ENCODE assay signal across 22 cellular contexts in genomic region chr9:69474821-69475220, GRCh38.
A peak's percentile ranks its signal among the peaks of the same experiment; 100 is the strongest.
DNase-seq lines count a peak whose midpoint lies in the region; ATAC-seq and TF ChIP-seq lines count a peak whose summit lies in the region.
"Had no signal": no experiment of that assay in that cellular context is flagged by ENCODE, and none has a peak within 500 bp of the region (broad histone marks: within the 10 kb centered on the region; RNA-seq: fewer than 3 reads in every experiment).

No MANE protein-coding gene starts in this region.

- no peak overlapping the region for H3K4me3 ChIP-seq in KMS-11 (IDR thresholded peaks at IDR 0.05; ENCODE audit: insufficient read depth, low read depth, low read length)
- no peak overlapping the region for H3K4me3 ChIP-seq in psoas muscle
- H3K4me3 ChIP-seq: sigmoid colon, SJSA1, thoracic aorta had no signal

- peak overlapping the region; percentile 78 for H3K4me2 ChIP-seq in KMS-11

- WGBS in psoas muscle, 3 donors = 87 to 90% (median 90%) methylated on average over 4 of the region's 4 CpGs

- no peaks in the 10 kb centered on the region for H4K20me1 ChIP-seq in KMS-11 (ENCODE audit: insufficient read depth)

- H3K27ac Mint-ChIP-seq in activated naive CD4-positive, alpha-beta T cell treated with anti-CD3 and anti-CD28 coated beads, Interleukin-2, amount 50 U/mL, for 24 hours = peak overlapping the region; percentile 65
- no peak overlapping the region for H3K27ac Mint-ChIP-seq in activated naive CD4-positive, alpha-beta T cell treated with anti-CD3 and anti-CD28 coated beads, Interleukin-2, amount 10 ng/mL, durations not matched to agents 7 days and 5 days
- peak overlapping the region; percentile 93 for H3K27ac Mint-ChIP-seq in activated T-helper 1 cell treated with anti-CD3 and anti-CD28 coated beads, Interleukin-12 subunit alpha, Interleukin-12 subunit beta, Interleukin-2, Interleukin-4 antibody, amounts not matched to agents 30 ng/mL and 10 ng/mL and 1 ng/mL, durations not matched to agents 14 hours and 24 hours and 36 hours
- H3K27ac Mint-ChIP-seq: memory B cell, progenitor cell of endocrine pancreas had no signal

- peaks cover 1% of the 10 kb centered on the region for H3K27me3 Mint-ChIP-seq in activated naive CD4-positive, alpha-beta T cell treated with anti-CD3 and anti-CD28 coated beads, Interleukin-2, amount 50 U/mL, for 24 hours
- H3K27me3 Mint-ChIP-seq in activated naive CD4-positive, alpha-beta T cell treated with anti-CD3 and anti-CD28 coated beads, Interleukin-2, amount 10 ng/mL, durations not matched to agents 7 days and 5 days = no peaks in the 10 kb centered on the region
- H3K27me3 Mint-ChIP-seq in activated T-helper 1 cell treated with anti-CD3 and anti-CD28 coated beads, Interleukin-12 subunit alpha, Interleukin-12 subunit beta, Interleukin-2, Interleukin-4 antibody, amounts not matched to agents 30 ng/mL and 10 ng/mL and 1 ng/mL, durations not matched to agents 14 hours and 24 hours and 36 hours (ENCODE audit: insufficient read depth) = no peaks in the 10 kb centered on the region
- H3K27me3 Mint-ChIP-seq: brain, progenitor cell of endocrine pancreas had no signal

- peaks cover 33% of the 10 kb centered on the region for H3K4me1 Mint-ChIP-seq in activated naive CD4-positive, alpha-beta T cell treated with anti-CD3 and anti-CD28 coated beads, Interleukin-2, amount 50 U/mL, for 24 hours
- H3K4me1 Mint-ChIP-seq in activated naive CD4-positive, alpha-beta T cell treated with anti-CD3 and anti-CD28 coated beads, Interleukin-2, amount 10 ng/mL, durations not matched to agents 7 days and 5 days = peaks cover 17% of the 10 kb centered on the region
- H3K4me1 Mint-ChIP-seq in activated T-helper 1 cell treated with anti-CD3 and anti-CD28 coated beads, Interleukin-12 subunit alpha, Interleukin-12 subunit beta, Interleukin-2, Interleukin-4 antibody, amounts not matched to agents 30 ng/mL and 10 ng/mL and 1 ng/mL, durations not matched to agents 14 hours and 24 hours and 36 hours (ENCODE audit: low read depth) = peaks cover 38% of the 10 kb centered on the region
- H3K4me1 Mint-ChIP-seq: memory B cell had no signal

- no peaks in the 10 kb centered on the region for H3K36me3 Mint-ChIP-seq in activated naive CD4-positive, alpha-beta T cell treated with anti-CD3 and anti-CD28 coated beads, Interleukin-2, amount 50 U/mL, for 24 hours
- no peaks in the 10 kb centered on the region for H3K36me3 Mint-ChIP-seq in activated naive CD4-positive, alpha-beta T cell treated with anti-CD3 and anti-CD28 coated beads, Interleukin-2, amount 10 ng/mL, durations not matched to agents 7 days and 5 days
- H3K36me3 Mint-ChIP-seq in activated T-helper 1 cell treated with anti-CD3 and anti-CD28 coated beads, Interleukin-12 subunit alpha, Interleukin-12 subunit beta, Interleukin-2, Interleukin-4 antibody, amounts not matched to agents 30 ng/mL and 10 ng/mL and 1 ng/mL, durations not matched to agents 14 hours and 24 hours and 36 hours (ENCODE audit: low read depth) = peaks cover 7% of the 10 kb centered on the region
- H3K36me3 Mint-ChIP-seq: memory B cell had no signal

- H3K36me3 ChIP-seq in KMS-11 (ENCODE audit: insufficient read depth) = no peaks in the 10 kb centered on the region
- no peaks in the 10 kb centered on the region for H3K36me3 ChIP-seq in psoas muscle (ENCODE audit: insufficient read depth in 1 of 2, low read depth in 1 of 2)
- H3K36me3 ChIP-seq: sigmoid colon, SJSA1, thoracic aorta had no signal

- peak overlapping the region; percentile 86 for H2AFZ ChIP-seq in KMS-11 (ENCODE audit: low read depth)

- no peak for TF ChIP-seq CTCF in KMS-11 (conservative IDR thresholded peaks at IDR 0.05; ENCODE audit: low read depth, low read length)
- no peak for TF ChIP-seq CTCF in psoas muscle (IDR thresholded peaks at IDR 0.05)

- H3K9me3 ChIP-seq in psoas muscle = no peaks in the 10 kb centered on the region
- H3K9me3 ChIP-seq: sigmoid colon, SJSA1, thoracic aorta had no signal

- peaks cover 57% of the 10 kb centered on the region for H3K4me1 ChIP-seq in KMS-11 (ENCODE audit: low read depth, poor library complexity, severe bottlenecking)
- no peaks in the 10 kb centered on the region for H3K4me1 ChIP-seq in psoas muscle
- H3K4me1 ChIP-seq: SJSA1 had no signal

- DNase-seq in activated naive CD4-positive, alpha-beta T cell treated with anti-CD3 and anti-CD28 coated beads, Interleukin-2, amount 10 ng/mL, durations not matched to agents 7 days and 5 days = no peak
- no peak for DNase-seq in activated T-helper 1 cell treated with anti-CD3 and anti-CD28 coated beads, Interleukin-12 subunit alpha, Interleukin-12 subunit beta, Interleukin-2, Interleukin-4 antibody, amounts not matched to agents 30 ng/mL and 10 ng/mL and 1 ng/mL, durations not matched to agents 14 hours and 24 hours and 36 hours (ENCODE audit: low spot score)
- no peak for DNase-seq in stimulated activated naive CD8-positive, alpha-beta T cell treated with anti-CD3 and anti-CD28 coated beads, Interleukin-15, Interleukin-2, amounts not matched to agents 100 U/mL and 50 U/mL, for 24 hours
- DNase-seq in AG08396 (ENCODE audit: low spot score) (no peak), psoas muscle (no peak)
- DNase-seq: activated CD4-positive, CD25-positive, alpha-beta regulatory T cell treated with anti-CD3 and anti-CD28 coated beads, Interleukin-2, amount 50 U/mL, for 72 hours; activated effector memory CD4-positive, alpha-beta T cell treated with anti-CD3 and anti-CD28 coated beads, Interleukin-2, amount 50 U/mL, for 16 hours; cerebellar nuclear complex; DMS 273 treated with DMSO at 0.1 percent for 48 hours; NCI-H1092 treated with DMSO at 0.1 percent for 48 hours; NCI-H2029; NCI-H226; NCI-H69; sigmoid colon; stimulated activated naive CD4-positive, alpha-beta T cell treated with Interleukin-2 at 50 U/mL for 16 hours had no signal

- ATAC-seq in stimulated activated naive CD8-positive, alpha-beta T cell treated with anti-CD3 and anti-CD28 coated beads, Interleukin-15, Interleukin-2, amounts not matched to agents 100 U/mL and 50 U/mL, for 24 hours = peak; percentile 69
- no peak for ATAC-seq in psoas muscle

- H3K79me2 ChIP-seq in KMS-11 (ENCODE audit: insufficient read depth, low read depth) = no peaks in the 10 kb centered on the region

- intact Hi-C loops in activated T-helper 1 cell treated with anti-CD3 and anti-CD28 coated beads, Interleukin-12 subunit alpha, Interleukin-12 subunit beta, Interleukin-2, Interleukin-4 antibody, amounts not matched to agents 30 ng/mL and 10 ng/mL and 1 ng/mL, durations not matched to agents 14 hours and 24 hours and 36 hours (cut with micrococcal nuclease) = loop anchor here (5.0 kb wide), 1 partner anchor 72 kb away; no protein-coding TSS in a partner anchor
- intact Hi-C loops in psoas muscle (cut with DNase I) = no loop called here

- peak overlapping the region; percentile 66 for H3K4me3 Mint-ChIP-seq in activated naive CD4-positive, alpha-beta T cell treated with anti-CD3 and anti-CD28 coated beads, Interleukin-2, amount 50 U/mL, for 24 hours
- H3K4me3 Mint-ChIP-seq in activated naive CD4-positive, alpha-beta T cell treated with anti-CD3 and anti-CD28 coated beads, Interleukin-2, amount 10 ng/mL, durations not matched to agents 7 days and 5 days = no peak overlapping the region
- H3K4me3 Mint-ChIP-seq in activated T-helper 1 cell treated with anti-CD3 and anti-CD28 coated beads, Interleukin-12 subunit alpha, Interleukin-12 subunit beta, Interleukin-2, Interleukin-4 antibody, amounts not matched to agents 30 ng/mL and 10 ng/mL and 1 ng/mL, durations not matched to agents 14 hours and 24 hours and 36 hours = peak overlapping the region; percentile 76
- H3K4me3 Mint-ChIP-seq: brain, memory B cell had no signal

- H3K27me3 ChIP-seq in KMS-11 (ENCODE audit: insufficient read depth, low read depth) (no peaks in the 10 kb centered on the region), psoas muscle (ENCODE audit: insufficient read depth in 3 of 3, low read length in 2 of 3) (no peaks in the 10 kb centered on the region)
- H3K27me3 ChIP-seq: sigmoid colon, SJSA1 had no signal

- H3K9ac ChIP-seq in KMS-11 = peak overlapping the region; percentile 53; the same call in 1 of the 2 replicates

- H3K27ac ChIP-seq in KMS-11 = peak overlapping the region; percentile 94
- no peak overlapping the region for H3K27ac ChIP-seq in psoas muscle
- H3K27ac ChIP-seq: sigmoid colon, SJSA1, thoracic aorta had no signal

- H3K9me3 Mint-ChIP-seq in activated naive CD4-positive, alpha-beta T cell treated with anti-CD3 and anti-CD28 coated beads, Interleukin-2, amount 50 U/mL, for 24 hours = no peaks in the 10 kb centered on the region
- no peaks in the 10 kb centered on the region for H3K9me3 Mint-ChIP-seq in activated naive CD4-positive, alpha-beta T cell treated with anti-CD3 and anti-CD28 coated beads, Interleukin-2, amount 10 ng/mL, durations not matched to agents 7 days and 5 days
- no peaks in the 10 kb centered on the region for H3K9me3 Mint-ChIP-seq in activated T-helper 1 cell treated with anti-CD3 and anti-CD28 coated beads, Interleukin-12 subunit alpha, Interleukin-12 subunit beta, Interleukin-2, Interleukin-4 antibody, amounts not matched to agents 30 ng/mL and 10 ng/mL and 1 ng/mL, durations not matched to agents 14 hours and 24 hours and 36 hours
- H3K9me3 Mint-ChIP-seq: memory B cell had no signal

- CTCF ChIA-PET in activated naive CD4-positive, alpha-beta T cell treated with anti-CD3 and anti-CD28 coated beads, Interleukin-2, amount 10 ng/mL, durations not matched to agents 7 days and 5 days (lab: Charles Lee) = no interaction called here
